ENCODE assay signal across 8 cellular contexts in the genomic region with DNA sequence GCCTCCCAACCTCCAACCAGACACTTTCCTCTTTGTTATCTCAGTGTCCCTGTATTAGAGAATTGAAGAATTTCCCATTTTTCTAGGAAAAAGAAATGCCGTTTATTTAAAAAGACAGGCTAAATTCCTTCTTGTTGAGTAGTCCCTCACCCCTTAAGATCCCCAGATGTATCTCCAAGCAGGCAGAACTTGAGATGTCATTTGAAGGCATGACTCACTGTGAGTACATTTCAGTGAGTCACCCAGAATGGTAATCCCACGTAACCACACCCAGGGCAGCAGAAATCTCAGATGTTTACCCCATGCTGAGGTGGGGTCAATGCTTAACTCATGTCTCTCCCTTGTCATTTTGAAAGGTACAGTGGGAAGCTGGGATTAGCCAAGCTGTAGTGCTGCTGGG. TPM values are rescaled to one million over a fixed set of nuclear protein-coding genes. Genes with fewer than 3 reads are reported as not detected.
A peak's percentile ranks its signal among the peaks of the same experiment; 100 is the strongest.
DNase-seq lines count a peak whose midpoint lies in the region; ATAC-seq and TF ChIP-seq lines count a peak whose summit lies in the region.

No MANE protein-coding gene starts in this region.

- intact Hi-C loops in colonic mucosa (cut with DNase I) = no loop called here

- peaks cover 53% of the 10 kb centered on the region for H3K36me3 Mint-ChIP-seq in WTC11

- TF ChIP-seq CTCF in colonic mucosa (IDR thresholded peaks at IDR 0.05) = no peak
- TF ChIP-seq CTCF in osteoblast (IDR thresholded peaks at IDR 0.05; ENCODE audit: extremely low read depth, low read depth, low read length) = no peak
- no peak for TF ChIP-seq CTCF in WTC11 (IDR thresholded peaks at IDR 0.05)

- peaks cover 27% of the 10 kb centered on the region for H4K20me1 ChIP-seq in osteoblast (ENCODE audit: insufficient read depth, low read length)

- CTCF ChIA-PET in WTC11 (lab: Charles Lee) = interaction anchor here (0.6 kb wide), 1 partner anchor 74 kb away, joined by 3 read pairs; no protein-coding TSS in a partner anchor

- POLR2A ChIA-PET in WTC11 (lab: Charles Lee) = no interaction called here

- H3K9ac ChIP-seq in colonic mucosa (ENCODE audit: low read depth in 2 of 2, low read length in 2 of 2) = no peak overlapping the region

- H3K9me3 Mint-ChIP-seq in WTC11 = no peaks in the 10 kb centered on the region

- peaks cover 82% of the 10 kb centered on the region for H3K36me3 ChIP-seq in SJSA1
- H3K36me3 ChIP-seq in colonic mucosa = peaks cover 9% of the 10 kb centered on the region
- peaks cover 54% of the 10 kb centered on the region for H3K36me3 ChIP-seq in osteoblast (ENCODE audit: insufficient read depth, low read length)

- H2AFZ ChIP-seq in osteoblast (ENCODE audit: low read length) = no peak overlapping the region

- no peak overlapping the region for H3K4me3 Mint-ChIP-seq in WTC11

- H3K4me2 ChIP-seq in osteoblast (ENCODE audit: insufficient read depth, low read length) = peak overlapping the region; percentile 35

- H3K27ac ChIP-seq in SJSA1 (peak overlapping the region; percentile 98), colonic mucosa (peak overlapping the region; percentile 21), osteoblast (ENCODE audit: low read depth, low read length) (peak overlapping the region; percentile 75)

- no peaks in the 10 kb centered on the region for H3K27me3 ChIP-seq in SJSA1 (replicated peaks)
- H3K27me3 ChIP-seq in colonic mucosa = no peaks in the 10 kb centered on the region
- no peaks in the 10 kb centered on the region for H3K27me3 ChIP-seq in osteoblast (ENCODE audit: insufficient read depth, low read length)

- ATAC-seq in GM19452 (IDR thresholded peaks at IDR 0.05; ENCODE audit: unreplicated experiment) (no peak), WTC11 (no peak)

- no peak overlapping the region for H3K27ac Mint-ChIP-seq in WTC11

- H3K27me3 Mint-ChIP-seq in WTC11 (ENCODE audit: low read depth) = no peaks in the 10 kb centered on the region

- H3K4me1 Mint-ChIP-seq in WTC11 = peaks cover 3% of the 10 kb centered on the region; the same call in 1 of the 2 replicates

- H3K9me3 ChIP-seq in SJSA1 (replicated peaks) (no peaks in the 10 kb centered on the region), colonic mucosa (no peaks in the 10 kb centered on the region), osteoblast (ENCODE audit: low read depth, low read length) (no peaks in the 10 kb centered on the region)

- DNase-seq in ELR (ENCODE audit: low read depth) = peak; percentile 99
- peak; percentile 93 to 96 for DNase-seq in SJSA1 (ENCODE audit: low read depth in 1 of 2, low spot score in 2 of 2)
- DNase-seq in colonic mucosa = peak; percentile 31
- peak; percentile 92 for DNase-seq in osteoblast (ENCODE audit: insufficient read length, low spot score, missing footprints)
- no peak for DNase-seq in NCI-H146 treated with DMSO at 0.1 percent for 48 hours (lab: John Stamatoyannopoulos, UW; ENCODE audit: unreplicated experiment)
- no peak for DNase-seq in WTC11 (ENCODE audit: low spot score)
- no peak for DNase-seq in NCI-H2171 treated with DMSO at 0.1 percent for 48 hours (lab: John Stamatoyannopoulos, UW)

- H3K4me3 ChIP-seq in SJSA1 (no peak overlapping the region), colonic mucosa (no peak overlapping the region), osteoblast (ENCODE audit: insufficient read depth, low read length) (no peak overlapping the region)

- peaks cover 77% of the 10 kb centered on the region for H3K79me2 ChIP-seq in osteoblast (ENCODE audit: insufficient read depth, low read length)

- H3K4me1 ChIP-seq in SJSA1 (replicated peaks) (peaks cover 54% of the 10 kb centered on the region), colonic mucosa (no peaks in the 10 kb centered on the region), osteoblast (ENCODE audit: insufficient read depth, low read length) (peaks cover 33% of the 10 kb centered on the region)

TF ChIP-seq in WTC11, 78 proteins besides CTCF, POLR2A, EP300 and RAD21:
- no peak for TF ChIP-seq ZNF219 (CRISPR knock-in tag; IDR thresholded peaks at IDR 0.05; ENCODE audit: borderline replicate concordance)
TF ChIP-seq in WTC11: peak in this region for 0.

RNA-seq across cellular contexts. Expression of a gene that starts 4.4 kb away (rescaled TPM):
- total RNA-seq in SJSA1 (2014; rRNA removed; shearing (Covaris generic)) = 107 and 109 TPM in 2 replicates
- 10 to 100 TPM; 41.8 to 50.7 TPM for total RNA-seq in colonic mucosa
- total RNA-seq in osteoblast = 75.1 and 76.7 TPM in 2 replicates
- total RNA-seq in WTC11 (2021) = 37.1 to 40.4 TPM (median 38.2 TPM) in 3 replicates

RNA-seq across cellular contexts. Expression of a gene that starts 10.9 kb away (rescaled TPM):
- total RNA-seq in SJSA1 (2014; rRNA removed; shearing (Covaris generic)) = 6.8 and 7.9 TPM in 2 replicates
- total RNA-seq in colonic mucosa (1 to 10 TPM; 4.1 to 5.0 TPM), osteoblast (7.6 and 8.5 TPM in 2 replicates), WTC11 (2021) (5.9 to 7.2 TPM (median 6.6 TPM) in 3 replicates)

RNA-seq across cellular contexts. Expression of a gene that starts 35.2 kb away (rescaled TPM):
- 0.41 and 1.1 TPM in 2 replicates for total RNA-seq in SJSA1 (2014; rRNA removed; shearing (Covaris generic))
- total RNA-seq in colonic mucosa (under 1 TPM in 1 of 2 donors, not detected in 1; 0.74 TPM), osteoblast (0.29 and 0.72 TPM in 2 replicates), WTC11 (2021) (0.78 to 0.81 TPM (median 0.78 TPM) in 3 replicates)

RNA-seq across cellular contexts. Expression of a gene that starts 53.9 kb away (rescaled TPM):
- 26.9 and 28.3 TPM in 2 replicates for total RNA-seq in SJSA1 (2014; rRNA removed; shearing (Covaris generic))
- total RNA-seq in colonic mucosa (10 to 100 TPM; 10.4 to 20.2 TPM), osteoblast (11.9 and 12.7 TPM in 2 replicates), WTC11 (2021) (16.3 to 20.1 TPM (median 19.9 TPM) in 3 replicates)

RNA-seq across cellular contexts. Expression of a gene that starts 58.4 kb away (rescaled TPM):
- 10.2 and 16.1 TPM in 2 replicates for total RNA-seq in SJSA1 (2014; rRNA removed; shearing (Covaris generic))
- total RNA-seq in colonic mucosa (1 to 10 TPM; 5.6 to 6.6 TPM), osteoblast (12.3 and 12.7 TPM in 2 replicates), WTC11 (2021) (14.5 to 15.7 TPM (median 15.5 TPM) in 3 replicates)

Comparison
In these comparisons a context has a peak if more than half of its experiments do, and no peak if none do; other contexts are left out.
1. DNase-seq: peak in ELR (single experiment), SJSA1 (2 of 2), colonic mucosa (single experiment) and osteoblast (single experiment); none in NCI-H146 treated with DMSO at 0.1 percent for 48 hours (single experiment), WTC11 (single experiment) and NCI-H2171 treated with DMSO at 0.1 percent for 48 hours (single experiment).
2. H3K27ac ChIP-seq: peak in every context shown above with its lines; median percentile 98 in SJSA1; 75 in osteoblast; 21 in colonic mucosa.